8 cellular contexts compared by ENCODE assay signal in genomic region chr10:30534465-30535144, GRCh38.
A peak's percentile ranks its signal among the peaks of the same experiment; 100 is the strongest.
DNase-seq lines count a peak whose midpoint lies in the region; ATAC-seq and TF ChIP-seq lines count a peak whose summit lies in the region.

No MANE protein-coding gene starts in this region.

- ATAC-seq in foreskin keratinocyte: peak; percentile 74
- peak; percentile 69 for ATAC-seq in omental fat pad (ENCODE audit: low FRiP score)
- ATAC-seq in HG03108 (IDR thresholded peaks at IDR 0.05; ENCODE audit: unreplicated experiment): no peak

- in situ Hi-C loops in G401 (cut with HindIII; ENCODE audit: low sequenced_read_pairs): no loop called here

- H3K36me3 ChIP-seq in tibial artery: no peaks in the 10 kb centered on the region

- TF ChIP-seq CTCF in foreskin keratinocyte (conservative IDR thresholded peaks at IDR 0.05) (peak; percentile 88), omental fat pad (IDR thresholded peaks at IDR 0.05) (peak in 1 of 3 donors; percentile 83), tibial artery (IDR thresholded peaks at IDR 0.05) (peak; percentile 91 to 92)

- H3K9me3 ChIP-seq in tibial artery: no peaks in the 10 kb centered on the region

- H3K27me3 ChIP-seq in foreskin keratinocyte (no peaks in the 10 kb centered on the region), tibial artery (no peaks in the 10 kb centered on the region)

- no peak overlapping the region for H3K4me3 ChIP-seq in tibial artery

- H3K27ac ChIP-seq in foreskin keratinocyte (no peak overlapping the region), tibial artery (no peak overlapping the region)

- H3K4me1 ChIP-seq in foreskin keratinocyte (no peaks in the 10 kb centered on the region), tibial artery (no peaks in the 10 kb centered on the region)

- DNase-seq in G401 (ENCODE audit: low spot score) (peak; percentile 49), HT-29 (ENCODE audit: low spot score) (peak; percentile 80), RPMI7951 (ENCODE audit: low read depth) (peak; percentile 70), foreskin keratinocyte (peak in 1 of 2 donors; percentile 39), omental fat pad (ENCODE audit: low spot score) (peak; percentile 70), tibial artery (peak; percentile 82 to 83)
- peak; percentile 37 for DNase-seq in activated T-helper 9 cell treated with anti-CD3 and anti-CD28 coated beads, Interleukin-2, amount 50 U/mL, for 16 hours (ENCODE audit: low read depth)

- intact Hi-C loops in tibial artery (cut with DNase I; ENCODE audit: low total_unique reads): loop anchor here (5.0 kb wide), 2 partner anchors 122 to 142 kb away; no protein-coding TSS in a partner anchor
